ENCODE assay signal across 11 cellular contexts in genomic region chr4:168152837-168153500, GRCh38.
DNase-seq lines count a peak whose midpoint lies in the region; ATAC-seq and TF ChIP-seq lines count a peak whose summit lies in the region.
"Had no signal": no experiment of that assay in that cellular context is flagged by ENCODE, and none has a peak within 500 bp of the region (broad histone marks: within the 10 kb centered on the region; RNA-seq: fewer than 3 reads in every experiment).

No MANE protein-coding gene starts in this region.

- no peak overlapping the region for H3K27ac ChIP-seq in muscle layer of duodenum (ENCODE audit: low read length)
- H3K27ac ChIP-seq: prostate gland, SJSA1 had no signal

- in situ Hi-C loops in HAP-1 (cut with MboI; ENCODE audit: low sequenced_read_pairs), result no loop called here

- H3K9me3 ChIP-seq in muscle layer of duodenum (ENCODE audit: control insufficient read depth in 1 of 2, low read length in 2 of 2), result no peaks in the 10 kb centered on the region
- no peaks in the 10 kb centered on the region for H3K9me3 ChIP-seq in HAP-1
- H3K9me3 ChIP-seq: Caco-2, prostate gland, SJSA1 had no signal

- ATAC-seq in GM21619 (IDR thresholded peaks at IDR 0.05; ENCODE audit: unreplicated experiment) (peak; percentile 34), GM19397 (IDR thresholded peaks at IDR 0.05; ENCODE audit: unreplicated experiment) (no peak)

- TF ChIP-seq CTCF in GM12865 (IDR thresholded peaks at IDR 0.05; ENCODE audit: insufficient read depth, low read depth, low read length, missing control alignments) (no peak), WI38 (IDR thresholded peaks at IDR 0.05; ENCODE audit: low read depth, low read length) (no peak)

- no peaks in the 10 kb centered on the region for H3K4me1 ChIP-seq in muscle layer of duodenum (ENCODE audit: control insufficient read depth in 1 of 2, insufficient read depth in 2 of 2, low read length in 2 of 2)
- H3K4me1 ChIP-seq in HAP-1, result peaks cover 3% of the 10 kb centered on the region; the same call in 1 of the 2 replicates
- H3K4me1 ChIP-seq: Caco-2, prostate gland had no signal

- H3K4me3 ChIP-seq in GM12865 (ENCODE audit: low read depth, low read length), result no peak overlapping the region
- H3K4me3 ChIP-seq in WI38 (ENCODE audit: low read depth, low read length), result peak overlapping the region; percentile 36; the same call in 1 of the 2 replicates
- peak overlapping the region; percentile 36 to 51 for H3K4me3 ChIP-seq in muscle layer of duodenum (ENCODE audit: low read depth in 1 of 2, low read length in 2 of 2)
- no peak overlapping the region for H3K4me3 ChIP-seq in HAP-1
- H3K4me3 ChIP-seq: prostate gland, SJSA1 had no signal

- H3K36me3 ChIP-seq in muscle layer of duodenum (ENCODE audit: control insufficient read depth in 1 of 2, insufficient read depth in 2 of 2, low read length in 2 of 2) (no peaks in the 10 kb centered on the region), HAP-1 (replicated peaks) (no peaks in the 10 kb centered on the region)
- H3K36me3 ChIP-seq: prostate gland, SJSA1 had no signal

- DNase-seq in GM12865 (ENCODE audit: low read depth) (peak; percentile 5), islet precursor cell (no peak), NCI-H2227 (lab: John Stamatoyannopoulos, UW; ENCODE audit: unreplicated experiment) (no peak), HAP-1 (ENCODE audit: low spot score in 2 of 2) (no peak)

- H3K27me3 ChIP-seq in muscle layer of duodenum (ENCODE audit: low read depth, low read length) (no peaks in the 10 kb centered on the region), HAP-1 (ENCODE audit: low read depth) (no peaks in the 10 kb centered on the region)
- H3K27me3 ChIP-seq: SJSA1 had no signal

Comparison
In these comparisons a context has a peak if more than half of its experiments do, and no peak if none do; other contexts are left out.
1. H3K4me3 ChIP-seq: peak in WI38 (single experiment) and muscle layer of duodenum (2 of 2); none in GM12865 (single experiment) and HAP-1 (single experiment).